In genomic region chr2:124080281-124081153, GRCh38 we compare ENCODE assay signal across 1 cellular context.
TF ChIP-seq lines count a peak whose summit lies in the region.

No MANE protein-coding gene starts in this region.

TF ChIP-seq in K562, 482 proteins besides CTCF, POLR2A, EP300 and RAD21:
- TF ChIP-seq SRSF3 (IDR thresholded peaks at IDR 0.05; ENCODE audit: insufficient read depth, low read length) (no peak), ZNF316 (IDR thresholded peaks at IDR 0.05) (peak; percentile 45), MAFK (IDR thresholded peaks at IDR 0.05; ENCODE audit: low read length) (peak; percentile 34; the same call in 1 of the 2 replicates)
